Comparison of ENCODE assay signal across 1 cellular context in the genomic region with DNA sequence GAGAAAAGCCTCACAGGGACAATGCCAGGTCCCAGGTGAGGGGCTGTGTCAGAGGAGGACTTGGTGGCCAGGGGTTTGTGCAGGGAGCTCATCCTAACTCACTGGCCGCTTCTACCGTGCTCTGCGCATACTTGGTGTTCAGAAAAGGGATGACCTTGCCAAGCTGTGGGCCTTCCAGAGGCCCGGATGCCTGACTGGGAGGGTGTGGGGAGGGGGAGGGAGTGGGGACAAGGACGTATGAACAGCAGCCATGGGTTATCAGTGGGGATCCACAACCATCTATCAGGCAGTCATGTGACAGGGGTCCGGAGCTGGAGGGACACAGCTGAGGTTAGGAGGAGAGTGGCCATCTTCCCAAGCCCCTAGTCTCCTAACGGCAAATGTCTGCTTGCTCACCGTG.
TF ChIP-seq lines count a peak whose summit lies in the region.

No MANE protein-coding gene starts in this region.

TF ChIP-seq in WTC11, 78 proteins besides CTCF, POLR2A, EP300 and RAD21 (continued from another document):
- TF ChIP-seq, protein P1, sequence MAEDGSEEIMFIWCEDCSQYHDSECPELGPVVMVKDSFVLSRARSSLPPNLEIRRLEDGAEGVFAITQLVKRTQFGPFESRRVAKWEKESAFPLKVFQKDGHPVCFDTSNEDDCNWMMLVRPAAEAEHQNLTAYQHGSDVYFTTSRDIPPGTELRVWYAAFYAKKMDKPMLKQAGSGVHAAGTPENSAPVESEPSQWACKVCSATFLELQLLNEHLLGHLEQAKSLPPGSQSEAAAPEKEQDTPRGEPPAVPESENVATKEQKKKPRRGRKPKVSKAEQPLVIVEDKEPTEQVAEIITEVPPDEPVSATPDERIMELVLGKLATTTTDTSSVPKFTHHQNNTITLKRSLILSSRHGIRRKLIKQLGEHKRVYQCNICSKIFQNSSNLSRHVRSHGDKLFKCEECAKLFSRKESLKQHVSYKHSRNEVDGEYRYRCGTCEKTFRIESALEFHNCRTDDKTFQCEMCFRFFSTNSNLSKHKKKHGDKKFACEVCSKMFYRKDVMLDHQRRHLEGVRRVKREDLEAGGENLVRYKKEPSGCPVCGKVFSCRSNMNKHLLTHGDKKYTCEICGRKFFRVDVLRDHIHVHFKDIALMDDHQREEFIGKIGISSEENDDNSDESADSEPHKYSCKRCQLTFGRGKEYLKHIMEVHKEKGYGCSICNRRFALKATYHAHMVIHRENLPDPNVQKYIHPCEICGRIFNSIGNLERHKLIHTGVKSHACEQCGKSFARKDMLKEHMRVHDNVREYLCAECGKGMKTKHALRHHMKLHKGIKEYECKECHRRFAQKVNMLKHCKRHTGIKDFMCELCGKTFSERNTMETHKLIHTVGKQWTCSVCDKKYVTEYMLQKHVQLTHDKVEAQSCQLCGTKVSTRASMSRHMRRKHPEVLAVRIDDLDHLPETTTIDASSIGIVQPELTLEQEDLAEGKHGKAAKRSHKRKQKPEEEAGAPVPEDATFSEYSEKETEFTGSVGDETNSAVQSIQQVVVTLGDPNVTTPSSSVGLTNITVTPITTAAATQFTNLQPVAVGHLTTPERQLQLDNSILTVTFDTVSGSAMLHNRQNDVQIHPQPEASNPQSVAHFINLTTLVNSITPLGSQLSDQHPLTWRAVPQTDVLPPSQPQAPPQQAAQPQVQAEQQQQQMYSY (CRISPR knock-in tag; IDR thresholded peaks at IDR 0.05), result no peak
- no peak for TF ChIP-seq NR1H2 (CRISPR knock-in tag; IDR thresholded peaks at IDR 0.05)
- TF ChIP-seq, protein P2, sequence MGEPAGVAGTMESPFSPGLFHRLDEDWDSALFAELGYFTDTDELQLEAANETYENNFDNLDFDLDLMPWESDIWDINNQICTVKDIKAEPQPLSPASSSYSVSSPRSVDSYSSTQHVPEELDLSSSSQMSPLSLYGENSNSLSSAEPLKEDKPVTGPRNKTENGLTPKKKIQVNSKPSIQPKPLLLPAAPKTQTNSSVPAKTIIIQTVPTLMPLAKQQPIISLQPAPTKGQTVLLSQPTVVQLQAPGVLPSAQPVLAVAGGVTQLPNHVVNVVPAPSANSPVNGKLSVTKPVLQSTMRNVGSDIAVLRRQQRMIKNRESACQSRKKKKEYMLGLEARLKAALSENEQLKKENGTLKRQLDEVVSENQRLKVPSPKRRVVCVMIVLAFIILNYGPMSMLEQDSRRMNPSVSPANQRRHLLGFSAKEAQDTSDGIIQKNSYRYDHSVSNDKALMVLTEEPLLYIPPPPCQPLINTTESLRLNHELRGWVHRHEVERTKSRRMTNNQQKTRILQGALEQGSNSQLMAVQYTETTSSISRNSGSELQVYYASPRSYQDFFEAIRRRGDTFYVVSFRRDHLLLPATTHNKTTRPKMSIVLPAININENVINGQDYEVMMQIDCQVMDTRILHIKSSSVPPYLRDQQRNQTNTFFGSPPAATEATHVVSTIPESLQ (CRISPR knock-in tag; IDR thresholded peaks at IDR 0.05), result no peak
- TF ChIP-seq HMGA2 (CRISPR knock-in tag; IDR thresholded peaks at IDR 0.05), result no peak
- TF ChIP-seq, protein P3, sequence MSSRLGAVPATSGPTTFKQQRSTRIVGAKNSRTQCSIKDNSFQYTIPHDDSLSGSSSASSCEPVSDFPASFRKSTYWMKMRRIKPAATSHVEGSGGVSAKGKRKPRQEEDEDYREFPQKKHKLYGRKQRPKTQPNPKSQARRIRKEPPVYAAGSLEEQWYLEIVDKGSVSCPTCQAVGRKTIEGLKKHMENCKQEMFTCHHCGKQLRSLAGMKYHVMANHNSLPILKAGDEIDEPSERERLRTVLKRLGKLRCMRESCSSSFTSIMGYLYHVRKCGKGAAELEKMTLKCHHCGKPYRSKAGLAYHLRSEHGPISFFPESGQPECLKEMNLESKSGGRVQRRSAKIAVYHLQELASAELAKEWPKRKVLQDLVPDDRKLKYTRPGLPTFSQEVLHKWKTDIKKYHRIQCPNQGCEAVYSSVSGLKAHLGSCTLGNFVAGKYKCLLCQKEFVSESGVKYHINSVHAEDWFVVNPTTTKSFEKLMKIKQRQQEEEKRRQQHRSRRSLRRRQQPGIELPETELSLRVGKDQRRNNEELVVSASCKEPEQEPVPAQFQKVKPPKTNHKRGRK (CRISPR knock-in tag; IDR thresholded peaks at IDR 0.05; ENCODE audit: borderline replicate concordance), result no peak
- no peak for TF ChIP-seq TEAD4 (CRISPR knock-in tag; IDR thresholded peaks at IDR 0.05)
- no peak for TF ChIP-seq FOXP1 (CRISPR knock-in tag; IDR thresholded peaks at IDR 0.05; ENCODE audit: borderline replicate concordance)
